ENCODE assay signal across 1 cellular context in the genomic region with DNA sequence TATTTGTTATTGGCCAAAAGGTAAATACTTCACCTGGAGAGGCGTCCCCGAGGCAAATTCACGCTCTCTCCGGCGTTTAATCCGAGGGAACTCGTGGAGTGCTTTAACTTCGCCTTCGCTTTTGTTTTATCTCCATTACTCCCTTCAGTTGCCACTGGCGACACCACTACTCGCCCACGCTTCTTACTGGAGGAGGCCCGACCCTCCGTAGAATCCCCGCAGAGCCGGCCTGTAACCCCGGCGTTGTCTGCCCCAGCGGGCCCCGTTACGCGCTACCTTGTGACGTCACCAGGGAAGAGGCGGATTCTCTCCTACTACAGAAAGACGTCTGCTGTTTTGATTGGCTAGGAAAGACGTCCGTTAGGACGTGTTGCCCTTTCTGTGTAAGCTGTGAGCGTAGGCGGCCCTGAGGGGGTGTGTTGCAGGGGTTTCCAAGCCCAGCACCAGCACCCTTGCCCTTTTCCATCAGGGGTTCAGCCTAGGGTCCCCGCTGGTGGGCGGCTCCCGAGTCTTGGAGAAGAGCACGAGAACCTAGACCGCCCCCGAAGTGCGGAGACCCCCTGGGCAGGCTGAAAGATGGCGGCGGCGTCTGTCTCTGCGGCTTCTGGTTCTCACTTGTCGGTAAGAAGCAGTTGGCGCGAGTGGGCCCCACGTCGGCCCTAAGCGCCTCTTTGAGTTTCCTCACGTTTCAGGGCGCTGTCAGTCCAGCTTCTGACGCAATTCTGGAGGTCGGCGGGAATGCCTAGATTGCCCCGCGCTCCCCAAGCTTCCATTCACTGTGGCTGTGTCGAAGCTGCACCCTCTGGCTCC.
TF ChIP-seq lines count a peak whose summit lies in the region.

CEP57 (plus strand) TSS at position 376 of the 810 bp plus-strand sequence; CDS start at position 577, 201 bp downstream.

TF ChIP-seq in HepG2, 621 proteins besides CTCF, POLR2A, EP300 and RAD21 (continued from another document and continues in another):
- TF ChIP-seq ZNF800 (CRISPR knock-in tag; IDR thresholded peaks at IDR 0.05) = 0 out of 2 replicates have a peak, but pooled peaks have one; percentile 73
- TF ChIP-seq, protein P1, sequence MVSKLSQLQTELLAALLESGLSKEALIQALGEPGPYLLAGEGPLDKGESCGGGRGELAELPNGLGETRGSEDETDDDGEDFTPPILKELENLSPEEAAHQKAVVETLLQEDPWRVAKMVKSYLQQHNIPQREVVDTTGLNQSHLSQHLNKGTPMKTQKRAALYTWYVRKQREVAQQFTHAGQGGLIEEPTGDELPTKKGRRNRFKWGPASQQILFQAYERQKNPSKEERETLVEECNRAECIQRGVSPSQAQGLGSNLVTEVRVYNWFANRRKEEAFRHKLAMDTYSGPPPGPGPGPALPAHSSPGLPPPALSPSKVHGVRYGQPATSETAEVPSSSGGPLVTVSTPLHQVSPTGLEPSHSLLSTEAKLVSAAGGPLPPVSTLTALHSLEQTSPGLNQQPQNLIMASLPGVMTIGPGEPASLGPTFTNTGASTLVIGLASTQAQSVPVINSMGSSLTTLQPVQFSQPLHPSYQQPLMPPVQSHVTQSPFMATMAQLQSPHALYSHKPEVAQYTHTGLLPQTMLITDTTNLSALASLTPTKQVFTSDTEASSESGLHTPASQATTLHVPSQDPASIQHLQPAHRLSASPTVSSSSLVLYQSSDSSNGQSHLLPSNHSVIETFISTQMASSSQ (IDR thresholded peaks at IDR 0.05; ENCODE audit: low read depth) = peak; percentile 12; the same call in 1 of the 2 replicates
- TF ChIP-seq, protein P1 (CRISPR knock-in tag; IDR thresholded peaks at IDR 0.05; ENCODE audit: borderline replicate concordance) = 0 out of 2 replicates have a peak, but pooled peaks have one; percentile 15
- TF ChIP-seq MAFF (IDR thresholded peaks at IDR 0.05; ENCODE audit: low read depth, low read length) = no peak
- 0 out of 2 replicates have a peak, but pooled peaks have one; percentile 15 for TF ChIP-seq AKNA (CRISPR knock-in tag; IDR thresholded peaks at IDR 0.05; ENCODE audit: borderline replicate concordance)
- TF ChIP-seq DRAP1 (CRISPR knock-in tag; IDR thresholded peaks at IDR 0.05) = 0 out of 2 replicates have a peak, but pooled peaks have one; percentile 43
- 0 out of 2 replicates have a peak, but pooled peaks have one; percentile 8 for TF ChIP-seq THYN1 (CRISPR knock-in tag; IDR thresholded peaks at IDR 0.05; ENCODE audit: borderline replicate concordance, low read depth)
- TF ChIP-seq, protein P2, sequence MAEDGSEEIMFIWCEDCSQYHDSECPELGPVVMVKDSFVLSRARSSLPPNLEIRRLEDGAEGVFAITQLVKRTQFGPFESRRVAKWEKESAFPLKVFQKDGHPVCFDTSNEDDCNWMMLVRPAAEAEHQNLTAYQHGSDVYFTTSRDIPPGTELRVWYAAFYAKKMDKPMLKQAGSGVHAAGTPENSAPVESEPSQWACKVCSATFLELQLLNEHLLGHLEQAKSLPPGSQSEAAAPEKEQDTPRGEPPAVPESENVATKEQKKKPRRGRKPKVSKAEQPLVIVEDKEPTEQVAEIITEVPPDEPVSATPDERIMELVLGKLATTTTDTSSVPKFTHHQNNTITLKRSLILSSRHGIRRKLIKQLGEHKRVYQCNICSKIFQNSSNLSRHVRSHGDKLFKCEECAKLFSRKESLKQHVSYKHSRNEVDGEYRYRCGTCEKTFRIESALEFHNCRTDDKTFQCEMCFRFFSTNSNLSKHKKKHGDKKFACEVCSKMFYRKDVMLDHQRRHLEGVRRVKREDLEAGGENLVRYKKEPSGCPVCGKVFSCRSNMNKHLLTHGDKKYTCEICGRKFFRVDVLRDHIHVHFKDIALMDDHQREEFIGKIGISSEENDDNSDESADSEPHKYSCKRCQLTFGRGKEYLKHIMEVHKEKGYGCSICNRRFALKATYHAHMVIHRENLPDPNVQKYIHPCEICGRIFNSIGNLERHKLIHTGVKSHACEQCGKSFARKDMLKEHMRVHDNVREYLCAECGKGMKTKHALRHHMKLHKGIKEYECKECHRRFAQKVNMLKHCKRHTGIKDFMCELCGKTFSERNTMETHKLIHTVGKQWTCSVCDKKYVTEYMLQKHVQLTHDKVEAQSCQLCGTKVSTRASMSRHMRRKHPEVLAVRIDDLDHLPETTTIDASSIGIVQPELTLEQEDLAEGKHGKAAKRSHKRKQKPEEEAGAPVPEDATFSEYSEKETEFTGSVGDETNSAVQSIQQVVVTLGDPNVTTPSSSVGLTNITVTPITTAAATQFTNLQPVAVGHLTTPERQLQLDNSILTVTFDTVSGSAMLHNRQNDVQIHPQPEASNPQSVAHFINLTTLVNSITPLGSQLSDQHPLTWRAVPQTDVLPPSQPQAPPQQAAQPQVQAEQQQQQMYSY (CRISPR knock-in tag; IDR thresholded peaks at IDR 0.05) = peak; percentile 58; the same call in 1 of the 2 replicates
- no peak for TF ChIP-seq ZNF550 (CRISPR knock-in tag; IDR thresholded peaks at IDR 0.05; ENCODE audit: borderline replicate concordance)
- TF ChIP-seq MTF1 (CRISPR knock-in tag; IDR thresholded peaks at IDR 0.05) = no peak
- TF ChIP-seq ZNF484 (CRISPR knock-in tag; IDR thresholded peaks at IDR 0.05; ENCODE audit: borderline replicate concordance, low read depth) = no peak
- TF ChIP-seq SATB2 (CRISPR knock-in tag; IDR thresholded peaks at IDR 0.05) = no peak
- 0 out of 2 replicates have a peak, but pooled peaks have one; percentile 4 for TF ChIP-seq ZNF253 (CRISPR knock-in tag; IDR thresholded peaks at IDR 0.05; ENCODE audit: borderline replicate concordance)
- TF ChIP-seq ZFP36 (IDR thresholded peaks at IDR 0.05; ENCODE audit: borderline replicate concordance, low read depth, low read length, partially characterized antibody) = no peak
- TF ChIP-seq E2F1 (CRISPR knock-in tag; IDR thresholded peaks at IDR 0.05) = no peak; the same call in 1 of the 2 replicates
- TF ChIP-seq BCL6 (CRISPR knock-in tag; IDR thresholded peaks at IDR 0.05) = no peak
- TF ChIP-seq POLR2AphosphoS5 (IDR thresholded peaks at IDR 0.05; ENCODE audit: low read depth, low read length) = peak; percentile 65; the same call in 1 of the 2 replicates
- TF ChIP-seq ZNF589 (CRISPR knock-in tag; conservative IDR thresholded peaks at IDR 0.05) = peak; percentile 5; the same call in 1 of the 2 replicates
- peak; percentile 41; the same call in 1 of the 2 replicates for TF ChIP-seq ATF2 (CRISPR knock-in tag; IDR thresholded peaks at IDR 0.05)
- TF ChIP-seq PCBP2 (optimal IDR thresholded peaks at IDR 0.05; ENCODE audit: low read depth, low read length, poor library complexity, severe bottlenecking) = no peak
- TF ChIP-seq, protein P3, sequence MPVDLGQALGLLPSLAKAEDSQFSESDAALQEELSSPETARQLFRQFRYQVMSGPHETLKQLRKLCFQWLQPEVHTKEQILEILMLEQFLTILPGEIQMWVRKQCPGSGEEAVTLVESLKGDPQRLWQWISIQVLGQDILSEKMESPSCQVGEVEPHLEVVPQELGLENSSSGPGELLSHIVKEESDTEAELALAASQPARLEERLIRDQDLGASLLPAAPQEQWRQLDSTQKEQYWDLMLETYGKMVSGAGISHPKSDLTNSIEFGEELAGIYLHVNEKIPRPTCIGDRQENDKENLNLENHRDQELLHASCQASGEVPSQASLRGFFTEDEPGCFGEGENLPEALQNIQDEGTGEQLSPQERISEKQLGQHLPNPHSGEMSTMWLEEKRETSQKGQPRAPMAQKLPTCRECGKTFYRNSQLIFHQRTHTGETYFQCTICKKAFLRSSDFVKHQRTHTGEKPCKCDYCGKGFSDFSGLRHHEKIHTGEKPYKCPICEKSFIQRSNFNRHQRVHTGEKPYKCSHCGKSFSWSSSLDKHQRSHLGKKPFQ (CRISPR knock-in tag; IDR thresholded peaks at IDR 0.05; ENCODE audit: insufficient replicate concordance) = no peak
- 0 out of 2 replicates have a peak, but pooled peaks have one; percentile 36 for TF ChIP-seq NFIB (CRISPR knock-in tag; IDR thresholded peaks at IDR 0.05; ENCODE audit: borderline replicate concordance)
- 0 out of 2 replicates have a peak, but pooled peaks have one; percentile 53 for TF ChIP-seq ZBTB8A (CRISPR knock-in tag; IDR thresholded peaks at IDR 0.05; ENCODE audit: borderline replicate concordance, low read depth)
- TF ChIP-seq ZNF501 (CRISPR knock-in tag; IDR thresholded peaks at IDR 0.05) = peak; percentile 86
- no peak for TF ChIP-seq KLF9 (CRISPR knock-in tag; IDR thresholded peaks at IDR 0.05; ENCODE audit: low read depth)
- no peak for TF ChIP-seq FOXA1 (IDR thresholded peaks at IDR 0.05)
- peak; percentile 3; the same call in 1 of the 2 replicates for TF ChIP-seq FOXA1 (CRISPR knock-in tag; IDR thresholded peaks at IDR 0.05)
- no peak for TF ChIP-seq MATR3 (CRISPR knock-in tag; IDR thresholded peaks at IDR 0.05)
- TF ChIP-seq MEIS1 (CRISPR knock-in tag; IDR thresholded peaks at IDR 0.05; ENCODE audit: borderline replicate concordance) = no peak
- TF ChIP-seq SP5 (CRISPR knock-in tag; IDR thresholded peaks at IDR 0.05; ENCODE audit: borderline replicate concordance, low read depth) = no peak; the same call in 1 of the 2 replicates
- no peak for TF ChIP-seq HOXA9 (CRISPR knock-in tag; IDR thresholded peaks at IDR 0.05; ENCODE audit: borderline replicate concordance)
